ENCODE assay signal across 25 cellular contexts in the genomic region with DNA sequence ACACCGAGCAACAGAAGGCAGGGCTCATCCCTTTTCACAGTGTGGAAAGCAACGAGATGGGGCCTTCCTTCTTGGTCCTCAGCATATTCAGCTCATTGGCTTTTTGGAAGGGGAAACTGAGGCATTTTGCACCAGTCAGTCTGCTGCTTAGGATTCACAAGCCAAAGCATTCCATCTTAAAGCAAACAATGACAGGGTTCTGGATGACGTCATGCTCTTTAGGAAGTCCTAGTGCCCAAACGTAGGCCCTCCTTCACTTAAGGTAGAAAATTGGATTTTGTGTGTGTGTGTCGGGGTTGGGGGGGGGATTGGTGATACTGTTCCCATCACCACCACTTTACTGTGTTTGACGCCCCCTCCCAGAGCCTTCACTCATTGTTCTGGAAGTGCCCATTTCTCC.
"Had no signal": no experiment of that assay in that cellular context is flagged by ENCODE, and none has a peak within 500 bp of the region (broad histone marks: within the 10 kb centered on the region; RNA-seq: fewer than 3 reads in every experiment).

No MANE protein-coding gene starts in this region.

- H3K27ac ChIP-seq: HL-60, KMS-11, SJSA1, SK-N-MC had no signal

- H3K9me3 ChIP-seq: SJSA1 had no signal

- FAIRE-seq: HTR-8/SVneo, RCC 7860 had no signal

- H3K27me3 ChIP-seq: SJSA1 had no signal

- DNase-seq: Kasumi-1, MV-4-11, NCI-H1048, NCI-H1105, NCI-H1417, NCI-H1436 treated with DMSO at 0.1 percent for 48 hours, NCI-H1694, NCI-H187 treated with DMSO at 0.1 percent for 48 hours, NCI-H2029 treated with DMSO at 0.1 percent for 48 hours, NCI-H2171 treated with DMSO at 0.1 percent for 48 hours, NCI-H2227 treated with DMSO at 0.1 percent for 48 hours, NCI-H446, NCI-H510A, NCI-H524 treated with DMSO at 0.1 percent for 48 hours, NCI-H69, NCI-H774, Right ventricle myocardium superior, RPMI8226, SIG-M5 had no signal

- H3K36me3 ChIP-seq: SJSA1 had no signal

- H3K4me1 ChIP-seq: SJSA1 had no signal

- H3K4me2 ChIP-seq: KMS-11 had no signal

- H3K9ac ChIP-seq: KMS-11 had no signal

- H3K4me3 ChIP-seq: SJSA1, SK-N-MC had no signal
